ENCODE assay signal across 10 cellular contexts in genomic region chr7:50660040-50660829, GRCh38.
A peak's percentile ranks its signal among the peaks of the same experiment; 100 is the strongest.
DNase-seq lines count a peak whose midpoint lies in the region; ATAC-seq and TF ChIP-seq lines count a peak whose summit lies in the region.
"Had no signal": no experiment of that assay in that cellular context is flagged by ENCODE, and none has a peak within 500 bp of the region (broad histone marks: within the 10 kb centered on the region; RNA-seq: fewer than 3 reads in every experiment).

No MANE protein-coding gene starts in this region.

- peak; percentile 19 for ATAC-seq in HG03571 (IDR thresholded peaks at IDR 0.05; ENCODE audit: unreplicated experiment)
- peak; percentile 26 for ATAC-seq in left lung
- ATAC-seq in foreskin keratinocyte: no peak

- DNase-seq in activated T-cell treated with anti-CD3 and anti-CD28 coated beads for 1 hour (ENCODE audit: low read depth): peak; percentile 31
- peak; percentile 71 to 92 for DNase-seq in left lung
- DNase-seq in stimulated activated naive CD4-positive, alpha-beta T cell (lab: John Stamatoyannopoulos, UW): peak; percentile 10 to 65 (median 32)
- no peak for DNase-seq in dermis blood vessel endothelial cell
- DNase-seq in A172 (ENCODE audit: low spot score): no peak
- no peak for DNase-seq in NCI-H2107 (lab: John Stamatoyannopoulos, UW)
- DNase-seq in foreskin keratinocyte: no peak
- DNase-seq: SJCRH30 had no signal

- peaks cover 0 to 9% of the 10 kb centered on the region in 2 donors for H3K36me3 ChIP-seq in left lung
- H3K36me3 ChIP-seq: SJCRH30 had no signal

- no peaks in the 10 kb centered on the region for H3K27me3 ChIP-seq in left lung
- peaks cover 11% of the 10 kb centered on the region for H3K27me3 ChIP-seq in foreskin keratinocyte

- H3K4me1 ChIP-seq in left lung: peaks cover 11 to 85% of the 10 kb centered on the region in 2 donors
- peaks cover 16% of the 10 kb centered on the region for H3K4me1 ChIP-seq in foreskin keratinocyte
- H3K4me1 ChIP-seq: SJCRH30 had no signal

- peak overlapping the region in 1 of 2 donors; percentile 61 for H3K27ac ChIP-seq in left lung
- H3K27ac ChIP-seq in foreskin keratinocyte: no peak overlapping the region
- H3K27ac ChIP-seq: epithelial cell of prostate, SJCRH30 had no signal

- TF ChIP-seq CTCF in left lung (IDR thresholded peaks at IDR 0.05) (no peak), foreskin keratinocyte (conservative IDR thresholded peaks at IDR 0.05) (no peak)

- peak overlapping the region in 1 of 2 donors; percentile 14 for H3K4me3 ChIP-seq in left lung
- H3K4me3 ChIP-seq: SJCRH30 had no signal

- intact Hi-C loops in left lung (cut with DNase I): no loop called here

- H3K9me3 ChIP-seq in left lung: no peaks in the 10 kb centered on the region
- H3K9me3 ChIP-seq: SJCRH30 had no signal

Comparison
In these comparisons a context has a peak if more than half of its experiments do, and no peak if none do; other contexts are left out.
1. DNase-seq: peak in activated T-cell treated with anti-CD3 and anti-CD28 coated beads for 1 hour (single experiment), left lung (2 of 2) and stimulated activated naive CD4-positive, alpha-beta T cell (6 of 6); none in dermis blood vessel endothelial cell (single experiment), A172 (single experiment), NCI-H2107 (single experiment) and foreskin keratinocyte (0 of 2).